ENCODE assay signal across 27 cellular contexts in the genomic region with DNA sequence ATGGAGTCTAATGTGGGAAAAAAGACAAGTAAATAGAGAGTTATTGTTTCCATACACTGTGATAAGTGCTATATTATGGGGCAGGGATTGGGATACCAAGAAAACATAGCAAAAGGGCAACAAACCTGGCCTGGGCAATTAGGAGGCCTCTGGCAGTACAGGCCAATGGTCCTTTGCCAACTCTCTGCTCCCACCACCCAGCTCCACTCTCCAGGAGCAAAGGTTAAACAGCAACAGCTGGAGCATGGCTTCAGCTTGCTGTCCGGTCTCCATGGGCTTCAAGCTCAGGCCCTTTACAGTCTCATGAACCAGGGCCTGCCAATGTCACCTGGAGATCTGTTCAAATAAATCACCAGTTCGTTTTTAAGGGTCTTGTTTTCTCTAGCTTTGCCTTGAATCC. TPM values are rescaled to one million over a fixed set of nuclear protein-coding genes. Genes with fewer than 3 reads are reported as not detected.
"Had no signal": no experiment of that assay in that cellular context is flagged by ENCODE, and none has a peak within 500 bp of the region (broad histone marks: within the 10 kb centered on the region; RNA-seq: fewer than 3 reads in every experiment).

No MANE protein-coding gene starts in this region.

- DNase-seq: cerebellar nuclear complex; dorsolateral prefrontal cortex; effector CD4-positive, alpha-beta T cell; endodermal cell; foreskin fibroblast; glutamatergic neuron; hypothalamus; immature natural killer cell; islet precursor cell; kidney glomerular epithelial cell; left colon; left ventricle myocardium superior; lower lobe of right lung; naive B cell; right cardiac atrium; spleen; stimulated activated CD4-positive, alpha-beta T cell treated with anti-CD3 and anti-CD28 coated beads, Interleukin-4, amount 100 ng/mL, for 4 hours; stimulated activated naive CD8-positive, alpha-beta T cell treated with anti-CD3 and anti-CD28 coated beads, Interleukin-15, Interleukin-2, amounts not matched to agents 100 U/mL and 50 U/mL, for 24 hours had no signal

- ATAC-seq: esophagus mucosa; left colon; left ventricle myocardium superior; lower lobe of right lung; natural killer cell treated with Interleukin-12 subunit alpha and Interleukin-12 subunit beta and Interleukin-15 and Interleukin-18, amount 100 ng/mL, for 72 hours; right cardiac atrium; stimulated activated memory B cell treated with anti-CD40 and anti-IgM and Interleukin-4, amounts not matched to agents 10 μg/mL and 1 μg/mL and 100 μg/mL, for 72 hours; stimulated activated naive CD8-positive, alpha-beta T cell treated with anti-CD3 and anti-CD28 coated beads, Interleukin-15, Interleukin-2, amounts not matched to agents 100 U/mL and 50 U/mL, for 24 hours had no signal

- H3K27ac ChIP-seq: dorsolateral prefrontal cortex, epithelial cell of prostate, lower lobe of right lung, neutrophil, prostate gland, suprapubic skin, vagina had no signal

- H3K9me3 ChIP-seq: lower lobe of right lung, neutrophil, prostate gland, spleen, suprapubic skin, vagina had no signal

- H3K27me3 ChIP-seq: neutrophil, suprapubic skin, vagina had no signal

- H3K4me3 ChIP-seq: dorsolateral prefrontal cortex, lower lobe of right lung, prostate gland, skin epidermis, spleen, suprapubic skin, vagina had no signal

- H3K36me3 ChIP-seq: lower lobe of right lung, neutrophil, prostate gland, spleen, suprapubic skin, vagina had no signal

- H3K4me1 ChIP-seq: prostate gland, suprapubic skin had no signal

RNA-seq across cellular contexts. Expression of gene ARHGAP29, which starts 37.2 kb away (rescaled TPM):
- total RNA-seq: natural killer cell treated with Interleukin-12 subunit alpha and Interleukin-12 subunit beta and Interleukin-15 and Interleukin-18, amount 100 ng/mL, for 72 hours had no signal
- polyA plus RNA-seq: immature natural killer cell had no signal
